In the genomic region with DNA sequence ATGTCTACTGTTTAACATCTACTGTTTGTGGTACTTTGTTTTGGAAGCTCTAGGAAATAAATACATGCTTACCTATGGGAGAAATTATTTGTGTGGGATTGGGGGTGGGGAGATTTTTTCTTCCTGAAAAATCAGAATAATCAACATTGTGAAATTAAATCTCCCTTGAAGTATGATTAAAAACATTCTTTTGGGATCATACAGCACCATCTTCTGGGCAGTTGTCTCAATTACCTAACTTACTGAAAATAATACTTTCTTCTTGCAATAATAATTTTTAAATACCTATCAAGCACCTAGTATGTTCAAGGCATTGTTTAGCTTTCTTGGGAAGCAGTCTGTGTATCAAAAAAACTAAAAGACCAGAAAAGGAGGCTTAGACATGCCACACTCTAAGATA, we compare ENCODE assay signal across 14 cellular contexts.
DNase-seq lines count a peak whose midpoint lies in the region; FAIRE-seq and TF ChIP-seq lines count a peak whose summit lies in the region.
"Had no signal": no experiment of that assay in that cellular context is flagged by ENCODE, and none has a peak within 500 bp of the region (broad histone marks: within the 10 kb centered on the region; RNA-seq: fewer than 3 reads in every experiment).

No MANE protein-coding gene starts in this region.

- H3K79me2 ChIP-seq in Karpas-422 (ENCODE audit: low read length): no peaks in the 10 kb centered on the region

- FAIRE-seq in bronchial epithelial cell (lab: Jason Lieb, UNC): no peak

- no peaks in the 10 kb centered on the region for H3K4me1 ChIP-seq in Karpas-422 (ENCODE audit: low read length)
- H3K4me1 ChIP-seq: psoas muscle, stomach had no signal

- no peak overlapping the region for H3K9ac ChIP-seq in Karpas-422 (ENCODE audit: low read length)

- no peaks in the 10 kb centered on the region; the same call in 1 of the 2 replicates for H3K9me3 ChIP-seq in Karpas-422 (ENCODE audit: low read length)
- H3K9me3 ChIP-seq: psoas muscle, stomach had no signal

- no peak overlapping the region for H3K4me2 ChIP-seq in Karpas-422 (ENCODE audit: low read depth, low read length, poor library complexity, severe bottlenecking)

- H3K9me2 ChIP-seq in Karpas-422 (replicated peaks; ENCODE audit: insufficient read depth, low read length): no peaks in the 10 kb centered on the region

- no peaks in the 10 kb centered on the region for H4K20me1 ChIP-seq in Karpas-422 (ENCODE audit: insufficient read depth, low read depth, low read length)

- H3K27me3 ChIP-seq in Karpas-422 (ENCODE audit: low read length) (no peaks in the 10 kb centered on the region), bronchial epithelial cell (ENCODE audit: control insufficient read depth, insufficient read depth, low read length) (no peaks in the 10 kb centered on the region)
- H3K27me3 ChIP-seq: stomach had no signal

- peak; percentile 45 for DNase-seq in Karpas-422
- peak; percentile 7 for DNase-seq in bronchial epithelial cell (ENCODE audit: low read depth)
- peak; percentile 2 for DNase-seq in kidney glomerular epithelial cell (lab: John Stamatoyannopoulos, UW)
- no peak for DNase-seq in NCI-H1048 (lab: John Stamatoyannopoulos, UW)
- DNase-seq in effector CD8-positive, alpha-beta T cell (lab: John Stamatoyannopoulos, UW): no peak
- DNase-seq in DMS153 (lab: John Stamatoyannopoulos, UW): no peak
- no peak for DNase-seq in COLO668 (lab: John Stamatoyannopoulos, UW; ENCODE audit: unreplicated experiment)
- DNase-seq: activated naive CD4-positive, alpha-beta T cell; CD4-positive, CD25-positive, alpha-beta regulatory T cell; NCI-H1092; psoas muscle; stimulated activated CD4-positive, alpha-beta T cell treated with anti-CD3 and anti-CD28 coated beads, Interleukin-4, amount 100 ng/mL, for 4 hours; stomach had no signal

- H3K36me3 ChIP-seq in Karpas-422 (ENCODE audit: insufficient read depth, low read length) (no peaks in the 10 kb centered on the region), bronchial epithelial cell (ENCODE audit: control insufficient read depth, insufficient read depth, low read length) (no peaks in the 10 kb centered on the region)
- H3K36me3 ChIP-seq: stomach had no signal

- H3K27ac ChIP-seq in C4-2B (no peak overlapping the region), Karpas-422 (ENCODE audit: low read length) (no peak overlapping the region)
- H3K27ac ChIP-seq: psoas muscle, stomach had no signal

- peak; percentile 43 for TF ChIP-seq CTCF in C4-2B (conservative IDR thresholded peaks at IDR 0.05)
- no peak for TF ChIP-seq CTCF in bronchial epithelial cell (IDR thresholded peaks at IDR 0.05; ENCODE audit: insufficient read depth, low read length, severe bottlenecking)

- H2AFZ ChIP-seq in Karpas-422 (ENCODE audit: low read length): no peak overlapping the region

- H3K4me3 ChIP-seq in Karpas-422 (ENCODE audit: low read length): no peak overlapping the region
- H3K4me3 ChIP-seq in bronchial epithelial cell (ENCODE audit: low read depth, low read length): no peak overlapping the region
- H3K4me3 ChIP-seq: psoas muscle, stomach had no signal

Comparison
In these comparisons a context has a peak if more than half of its experiments do, and no peak if none do; other contexts are left out.
1. DNase-seq: peak in Karpas-422 (single experiment), bronchial epithelial cell (single experiment) and kidney glomerular epithelial cell (single experiment); none in NCI-H1048 (single experiment), effector CD8-positive, alpha-beta T cell (single experiment), DMS153 (single experiment) and COLO668 (single experiment).